Comparison of ENCODE assay signal across 27 cellular contexts in genomic region chr5:137342764-137343163, GRCh38.
DNase-seq lines count a peak whose midpoint lies in the region; ATAC-seq, FAIRE-seq and TF ChIP-seq lines count a peak whose summit lies in the region.
"Had no signal": no experiment of that assay in that cellular context is flagged by ENCODE, and none has a peak within 500 bp of the region (broad histone marks: within the 10 kb centered on the region; RNA-seq: fewer than 3 reads in every experiment).

No MANE protein-coding gene starts in this region.

- H3K27ac ChIP-seq in astrocyte (ENCODE audit: low read depth, low read length) (peak overlapping the region; percentile 28), foreskin keratinocyte (no peak overlapping the region)
- H3K27ac ChIP-seq: epithelial cell of prostate, KMS-11, thyroid gland had no signal

- ATAC-seq in foreskin keratinocyte = peak; percentile 39
- ATAC-seq: stimulated activated naive CD8-positive, alpha-beta T cell treated with anti-CD3 and anti-CD28 coated beads, Interleukin-15, Interleukin-2, amounts not matched to agents 100 U/mL and 50 U/mL, for 24 hours had no signal

- no peak for TF ChIP-seq CTCF in AG10803 (conservative IDR thresholded peaks at IDR 0.05; ENCODE audit: low read length)
- TF ChIP-seq CTCF in astrocyte (IDR thresholded peaks at IDR 0.05; ENCODE audit: insufficient read depth, low read depth, low read length) = no peak
- no peak for TF ChIP-seq CTCF in foreskin keratinocyte (conservative IDR thresholded peaks at IDR 0.05)
- TF ChIP-seq CTCF in foreskin fibroblast (IDR thresholded peaks at IDR 0.05; ENCODE audit: low read depth, low read length) = no peak

- DNase-seq in AG10803 (ENCODE audit: low read depth) = peak; percentile 28
- peak; percentile 89 for DNase-seq in HT1080 (ENCODE audit: low read depth)
- DNase-seq in astrocyte (ENCODE audit: low read depth) = peak; percentile 71
- DNase-seq in foreskin keratinocyte = peak; percentile 17 to 26
- DNase-seq in foreskin fibroblast = no peak
- DNase-seq in ecto neural progenitor cell (ENCODE audit: low spot score) = no peak
- no peak for DNase-seq in GDM1 (lab: John Stamatoyannopoulos, UW)
- DNase-seq in retina = no peak
- DNase-seq: activated CD4-positive, alpha-beta T cell treated with anti-CD3 and anti-CD28 coated beads, Interleukin-2, amount 50 U/mL, for 1 hour; activated CD8-positive, alpha-beta memory T cell treated with anti-CD3 and anti-CD28 coated beads, Interleukin-2, amount 50 U/mL, for 48 hours; activated naive CD8-positive, alpha-beta T cell treated with anti-CD3 and anti-CD28 coated beads, Interleukin-2, amount 10 ng/mL, durations not matched to agents 7 days and 5 days; CD4-positive, CD25-positive, alpha-beta regulatory T cell; DMS53; HCEC 1CT; midbrain; NCI-H1092 treated with DMSO at 0.1 percent for 48 hours; NCI-H2029 treated with DMSO at 0.1 percent for 48 hours; NCI-H510A; SHP77; stimulated activated naive CD8-positive, alpha-beta T cell treated with anti-CD3 and anti-CD28 coated beads, Interleukin-15, Interleukin-2, amounts not matched to agents 100 U/mL and 50 U/mL, for 24 hours; T-helper 1 cell; thyroid gland had no signal

- H3K9me3 ChIP-seq in astrocyte (ENCODE audit: insufficient read depth, low read depth, low read length) = no peaks in the 10 kb centered on the region
- H3K9me3 ChIP-seq: thyroid gland had no signal

- H3K4me1 ChIP-seq in astrocyte (ENCODE audit: insufficient read depth, low read length) = peaks cover 17% of the 10 kb centered on the region
- no peaks in the 10 kb centered on the region for H3K4me1 ChIP-seq in foreskin keratinocyte

- H3K27ac Mint-ChIP-seq in astrocyte (ENCODE audit: unreplicated experiment) = no peak overlapping the region
- H3K27ac Mint-ChIP-seq: activated naive CD8-positive, alpha-beta T cell treated with anti-CD3 and anti-CD28 coated beads, Interleukin-2, amount 10 ng/mL, durations not matched to agents 7 days and 5 days; CD4-positive, CD25-positive, alpha-beta regulatory T cell; dendritic cell treated with granulocyte-macrophage colony-stimulating factor and Interleukin-4, amounts not matched to agents 40 ng/mL and 50 ng/mL, for 4 days had no signal

- no peak overlapping the region for H2AFZ ChIP-seq in astrocyte (ENCODE audit: low read depth, low read length)

- H3K27me3 ChIP-seq in astrocyte (ENCODE audit: insufficient read depth, low read length) (no peaks in the 10 kb centered on the region), foreskin keratinocyte (no peaks in the 10 kb centered on the region)
- H3K27me3 ChIP-seq: thyroid gland had no signal

- H3K4me3 ChIP-seq in AG10803 (ENCODE audit: low read length) = no peak overlapping the region
- H3K4me3 ChIP-seq in astrocyte (ENCODE audit: insufficient read depth, low read depth, low read length) = no peak overlapping the region
- no peak overlapping the region for H3K4me3 ChIP-seq in foreskin fibroblast (ENCODE audit: low read depth in 1 of 2, low read length in 2 of 2)
- H3K4me3 ChIP-seq: thyroid gland had no signal

- H3K4me1 Mint-ChIP-seq in astrocyte (ENCODE audit: low read depth, unreplicated experiment) = peaks cover 8% of the 10 kb centered on the region
- H3K4me1 Mint-ChIP-seq: activated naive CD8-positive, alpha-beta T cell treated with anti-CD3 and anti-CD28 coated beads, Interleukin-2, amount 10 ng/mL, durations not matched to agents 7 days and 5 days; CD4-positive, CD25-positive, alpha-beta regulatory T cell had no signal

- H3K79me2 ChIP-seq in astrocyte (ENCODE audit: insufficient read depth, low read length) = peaks cover 9% of the 10 kb centered on the region

- peaks cover 20% of the 10 kb centered on the region for H4K20me1 ChIP-seq in astrocyte (ENCODE audit: insufficient read depth, low read length)

- no peaks in the 10 kb centered on the region for H3K36me3 ChIP-seq in astrocyte (ENCODE audit: insufficient read depth, low read length)
- H3K36me3 ChIP-seq: thyroid gland had no signal

- H3K4me3 Mint-ChIP-seq in astrocyte (ENCODE audit: unreplicated experiment) = no peak overlapping the region
- H3K4me3 Mint-ChIP-seq: activated naive CD8-positive, alpha-beta T cell treated with anti-CD3 and anti-CD28 coated beads, Interleukin-2, amount 10 ng/mL, durations not matched to agents 7 days and 5 days; CD4-positive, CD25-positive, alpha-beta regulatory T cell; dendritic cell treated with granulocyte-macrophage colony-stimulating factor and Interleukin-4, amounts not matched to agents 40 ng/mL and 50 ng/mL, for 4 days had no signal

- peaks cover 3% of the 10 kb centered on the region for H3K36me3 Mint-ChIP-seq in astrocyte (ENCODE audit: low read depth, unreplicated experiment)
- H3K36me3 Mint-ChIP-seq: activated naive CD8-positive, alpha-beta T cell treated with anti-CD3 and anti-CD28 coated beads, Interleukin-2, amount 10 ng/mL, durations not matched to agents 7 days and 5 days; CD4-positive, CD25-positive, alpha-beta regulatory T cell had no signal

- no peak overlapping the region for H3K9ac ChIP-seq in astrocyte (ENCODE audit: low read length)
- H3K9ac ChIP-seq: KMS-11 had no signal

- H3K4me2 ChIP-seq in astrocyte (ENCODE audit: low read length) = peak overlapping the region; percentile 48
- H3K4me2 ChIP-seq: KMS-11 had no signal

- FAIRE-seq in astrocyte (lab: Jason Lieb, UNC) = peak; percentile 60
- FAIRE-seq: frontal cortex, HTR-8/SVneo had no signal

- H3K9me3 Mint-ChIP-seq in astrocyte (ENCODE audit: unreplicated experiment) = no peaks in the 10 kb centered on the region
- H3K9me3 Mint-ChIP-seq: activated naive CD8-positive, alpha-beta T cell treated with anti-CD3 and anti-CD28 coated beads, Interleukin-2, amount 10 ng/mL, durations not matched to agents 7 days and 5 days; dendritic cell treated with granulocyte-macrophage colony-stimulating factor and Interleukin-4, amounts not matched to agents 40 ng/mL and 50 ng/mL, for 4 days had no signal

- peaks cover 3% of the 10 kb centered on the region for H3K27me3 Mint-ChIP-seq in astrocyte (ENCODE audit: low read depth, unreplicated experiment)
- H3K27me3 Mint-ChIP-seq: CD4-positive, CD25-positive, alpha-beta regulatory T cell; dendritic cell treated with granulocyte-macrophage colony-stimulating factor and Interleukin-4, amounts not matched to agents 40 ng/mL and 50 ng/mL, for 4 days had no signal

Comparison
In these comparisons a context has a peak if more than half of its experiments do, and no peak if none do; other contexts are left out.
1. DNase-seq: peak in AG10803 (single experiment), HT1080 (single experiment), astrocyte (single experiment) and foreskin keratinocyte (2 of 2); none in foreskin fibroblast (0 of 2), ecto neural progenitor cell (single experiment), GDM1 (single experiment) and retina (single experiment).